2 cellular contexts compared by ENCODE assay signal in the genomic region with DNA sequence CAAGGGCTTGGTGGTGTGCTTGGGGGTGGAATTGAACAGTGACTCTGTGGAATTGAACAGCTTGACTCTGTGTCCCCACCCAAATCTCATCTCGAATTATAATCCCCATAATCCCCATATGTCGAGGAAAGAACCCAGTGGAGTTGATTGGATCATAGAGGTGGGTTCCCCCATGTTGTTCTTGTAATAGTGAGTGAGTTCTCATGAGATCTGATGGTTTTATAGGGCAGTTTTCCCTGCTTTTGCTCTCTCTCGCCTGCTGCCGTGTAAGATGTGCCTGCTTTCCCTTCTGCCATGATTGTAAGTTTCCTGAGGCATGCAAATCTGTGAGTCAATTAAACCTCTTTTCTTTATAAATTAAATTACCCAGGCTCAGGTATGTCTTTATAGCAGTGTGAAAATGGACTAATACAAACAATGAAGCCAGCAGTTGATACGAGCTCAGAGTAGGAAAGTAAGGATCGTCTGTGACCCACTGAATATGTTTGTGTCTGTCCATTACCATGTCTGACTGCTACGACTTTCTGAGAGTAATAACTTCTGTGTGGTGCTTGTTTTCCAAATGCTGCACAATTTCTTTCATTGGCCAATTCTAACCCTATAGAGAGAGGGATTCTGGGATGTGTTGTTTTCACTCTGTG.
TF ChIP-seq lines count a peak whose summit lies in the region.

No MANE protein-coding gene starts in this region.

TF ChIP-seq in HEK293, 187 proteins besides CTCF, POLR2A, EP300 and RAD21:
- no peak for TF ChIP-seq ZNF335 (tag by site-specific recombination; conservative IDR thresholded peaks at IDR 0.05)
- TF ChIP-seq MZF1 (tag by site-specific recombination; IDR thresholded peaks at IDR 0.05; ENCODE audit: borderline replicate concordance), result peak; percentile 81
- 0 out of 2 replicates have a peak, but pooled peaks have one; percentile 8 for TF ChIP-seq ZNF624 (tag by site-specific recombination; IDR thresholded peaks at IDR 0.05)
- TF ChIP-seq SETDB1 (IDR thresholded peaks at IDR 0.05; ENCODE audit: insufficient read length, low read length), result peak; percentile 61

TF ChIP-seq in GM12878, 131 proteins besides CTCF, POLR2A, EP300 and RAD21:
- TF ChIP-seq RB1 (IDR thresholded peaks at IDR 0.05; ENCODE audit: borderline replicate concordance) (no peak), YBX1 (IDR thresholded peaks at IDR 0.05) (no peak), NFXL1 (IDR thresholded peaks at IDR 0.05; ENCODE audit: borderline replicate concordance) (no peak), ZBED1 (IDR thresholded peaks at IDR 0.05; ENCODE audit: borderline replicate concordance) (no peak)
